Comparison of ENCODE assay signal across 1 cellular context in genomic region chr9:127170652-127171051, GRCh38.
A peak's percentile ranks its signal among the peaks of the same experiment; 100 is the strongest.
TF ChIP-seq lines count a peak whose summit lies in the region.

No MANE protein-coding gene starts in this region.

TF ChIP-seq in GM12878, 131 proteins besides CTCF, POLR2A, EP300 and RAD21 (continued from another document and continues in another):
- TF ChIP-seq ZBTB11 (CRISPR knock-in tag; IDR thresholded peaks at IDR 0.05): no peak
- TF ChIP-seq ZNF217 (IDR thresholded peaks at IDR 0.05): no peak
- no peak for TF ChIP-seq E2F4 (IDR thresholded peaks at IDR 0.05; ENCODE audit: low read depth, low read length)
- no peak for TF ChIP-seq SREBF1 (IDR thresholded peaks at IDR 0.05; ENCODE audit: low read length)
- peak; percentile 2; the same call in 1 of the 2 replicates for TF ChIP-seq USF2 (IDR thresholded peaks at IDR 0.05; ENCODE audit: borderline replicate concordance, low read depth, low read length)
- TF ChIP-seq KAT2A (conservative IDR thresholded peaks at IDR 0.05; ENCODE audit: control insufficient read depth, low read depth, low read length): no peak
- no peak for TF ChIP-seq ESRRA (IDR thresholded peaks at IDR 0.05; ENCODE audit: low read length)
- peak; percentile 87 to 92; a peak in 3 of 4 replicates for TF ChIP-seq BHLHE40 (IDR thresholded peaks at IDR 0.05; ENCODE audit: borderline replicate concordance in 1 of 2, low read depth in 2 of 2, low read length in 1 of 2)
- TF ChIP-seq ZNF24 (IDR thresholded peaks at IDR 0.05): 0 out of 2 replicates have a peak, but pooled peaks have one; percentile 38
- TF ChIP-seq CUX1 (IDR thresholded peaks at IDR 0.05; ENCODE audit: insufficient replicate concordance, low read depth, low read length): peak; percentile 97
- peak; percentile 87 for TF ChIP-seq MTA2 (IDR thresholded peaks at IDR 0.05; ENCODE audit: low read depth)
- TF ChIP-seq PBX3 (IDR thresholded peaks at IDR 0.05; ENCODE audit: insufficient replicate concordance, low read depth, low read length): peak; percentile 3
- TF ChIP-seq ZNF592 (IDR thresholded peaks at IDR 0.05): no peak
- peak; percentile 50; the same call in 1 of the 2 replicates for TF ChIP-seq MYB (IDR thresholded peaks at IDR 0.05; ENCODE audit: borderline replicate concordance, low read depth, low read length)
- peak; percentile 99 for TF ChIP-seq ELK1 (IDR thresholded peaks at IDR 0.05; ENCODE audit: low read depth, low read length)
- TF ChIP-seq LARP7 (IDR thresholded peaks at IDR 0.05): no peak
- no peak for TF ChIP-seq RFX5 (IDR thresholded peaks at IDR 0.05; ENCODE audit: low read depth, low read length)
- TF ChIP-seq RCOR1 (conservative IDR thresholded peaks at IDR 0.05; ENCODE audit: low read depth, low read length): no peak
- peak; percentile 69 for TF ChIP-seq BCL3 (IDR thresholded peaks at IDR 0.05; ENCODE audit: borderline replicate concordance, insufficient read depth, low read depth, low read length, poor library complexity, severe bottlenecking)
- no peak for TF ChIP-seq EED (IDR thresholded peaks at IDR 0.05; ENCODE audit: low read depth)
- no peak for TF ChIP-seq REST (IDR thresholded peaks at IDR 0.05; ENCODE audit: low read depth, low read length)
- no peak for TF ChIP-seq USF1 (IDR thresholded peaks at IDR 0.05; ENCODE audit: borderline replicate concordance, extremely low read length, insufficient read depth, low read depth, low read length)
- no peak for TF ChIP-seq RBBP5 (conservative IDR thresholded peaks at IDR 0.05)
- TF ChIP-seq FOXM1 (IDR thresholded peaks at IDR 0.05; ENCODE audit: low read depth, low read length): no peak
- TF ChIP-seq HSF1 (IDR thresholded peaks at IDR 0.05; ENCODE audit: low read depth, low read length): no peak
